In genomic region chr10:73522263-73522662, GRCh38 we compare ENCODE assay signal across 23 cellular contexts. TPM values are rescaled to one million over a fixed set of nuclear protein-coding genes. Genes with fewer than 3 reads are reported as not detected.
DNase-seq lines count a peak whose midpoint lies in the region; ATAC-seq and TF ChIP-seq lines count a peak whose summit lies in the region.
"Had no signal": no experiment of that assay in that cellular context is flagged by ENCODE, and none has a peak within 500 bp of the region (broad histone marks: within the 10 kb centered on the region; RNA-seq: fewer than 3 reads in every experiment).

No MANE protein-coding gene starts in this region.

- peaks cover 3% of the 10 kb centered on the region for H3K36me3 Mint-ChIP-seq in T-helper 17 cell (ENCODE audit: low read depth)

- H3K27ac Mint-ChIP-seq in T-helper 17 cell: no peak overlapping the region

- no peak for TF ChIP-seq CTCF in AG10803 (conservative IDR thresholded peaks at IDR 0.05; ENCODE audit: low read length)

- no peak overlapping the region for H3K4me3 Mint-ChIP-seq in T-helper 17 cell
- H3K4me3 Mint-ChIP-seq: CD4-positive, alpha-beta memory T cell had no signal

- ATAC-seq in T-helper 17 cell: no peak
- no peak for ATAC-seq in HG03460 (IDR thresholded peaks at IDR 0.05; ENCODE audit: unreplicated experiment)

- no peaks in the 10 kb centered on the region for H3K9me3 ChIP-seq in T-helper 17 cell (ENCODE audit: control insufficient read depth, low read length, poor library complexity, severe bottlenecking)
- H3K9me3 ChIP-seq: BLaER1 treated with 17β-estradiol and CSF1 and Interleukin-3, amounts not matched to agents 10 nM and 100 nM; Caco-2; MG63 had no signal

- H3K4me3 ChIP-seq in AG10803 (ENCODE audit: low read length): no peak overlapping the region
- H3K4me3 ChIP-seq: BLaER1 treated with 17β-estradiol and CSF1 and Interleukin-3, amounts not matched to agents 10 nM and 100 nM; MG63; PC-9 had no signal

- peaks cover 8% of the 10 kb centered on the region for H3K4me1 Mint-ChIP-seq in T-helper 17 cell
- H3K4me1 Mint-ChIP-seq: CD4-positive, alpha-beta memory T cell had no signal

- peak; percentile 57 for DNase-seq in AG10803 (ENCODE audit: low read depth)
- peak; percentile 46 for DNase-seq in HCEC 1CT
- DNase-seq in astrocyte of the hippocampus (ENCODE audit: low read depth, low spot score): peak; percentile 8
- DNase-seq in hepatic stellate cell (ENCODE audit: low spot score): peak; percentile 27
- DNase-seq in activated CD4-positive, alpha-beta T cell treated with anti-CD3 and anti-CD28 coated beads, Interleukin-2, amount 50 U/mL, for 48 hours: no peak
- no peak for DNase-seq in T-helper 17 cell
- DNase-seq: Caco-2; CD4-positive, alpha-beta memory T cell; DMS 273 treated with DMSO at 0.1 percent for 48 hours; DMS79 treated with DMSO at 0.1 percent for 48 hours; Kasumi-1; MG63; NCI-H1048; NCI-H1436; NCI-H187 treated with DMSO at 0.1 percent for 48 hours; NCI-H2227 treated with DMSO at 0.1 percent for 48 hours; NCI-H510A treated with DMSO at 0.1 percent for 48 hours; NCI-H748 treated with DMSO at 0.1 percent for 48 hours; PC-9; RPMI8226; SHP77 had no signal

- H3K27me3 Mint-ChIP-seq in T-helper 17 cell: no peaks in the 10 kb centered on the region
- H3K27me3 Mint-ChIP-seq: CD4-positive, alpha-beta memory T cell had no signal

RNA-seq across cellular contexts. Expression of gene PPP3CB, which starts 26.4 kb away (rescaled TPM):
- 10 to 100 TPM; 31.8 to 37.4 TPM for total RNA-seq in T-helper 17 cell

Comparison
In these comparisons a context has a peak if more than half of its experiments do, and no peak if none do; other contexts are left out.
1. DNase-seq: peak in AG10803 (single experiment), HCEC 1CT (single experiment), astrocyte of the hippocampus (single experiment) and hepatic stellate cell (single experiment); none in activated CD4-positive, alpha-beta T cell treated with anti-CD3 and anti-CD28 coated beads, Interleukin-2, amount 50 U/mL, for 48 hours (0 of 2) and T-helper 17 cell (0 of 3).